ENCODE assay signal across 8 cellular contexts in genomic region chr12:8179989-8180585, GRCh38. TPM values are rescaled to one million over a fixed set of nuclear protein-coding genes. Genes with fewer than 3 reads are reported as not detected.
DNase-seq lines count a peak whose midpoint lies in the region; ATAC-seq and TF ChIP-seq lines count a peak whose summit lies in the region.
"Not testable (repeated sequence)": the region's sequence is repeated elsewhere in the genome, so short reads cannot be mapped to it uniquely, and the experiment has no call there.

No MANE protein-coding gene starts in this region.

- H3K4me3 ChIP-seq in CD8-positive, alpha-beta memory T cell (ENCODE audit: low read length) = peak overlapping the region; percentile 50
- H3K4me3 ChIP-seq in heart left ventricle (peak overlapping the region; percentile 64 to 95 (median 84)), neuronal stem cell (ENCODE audit: low read length in 2 of 2) (peak overlapping the region; percentile 52 to 78)

- TF ChIP-seq CTCF in heart left ventricle (IDR thresholded peaks at IDR 0.05) = peak; percentile 66 to 91 (median 76)

- H3K9me3 Mint-ChIP-seq in CD8-positive, alpha-beta memory T cell = not testable (repeated sequence)

- H3K27ac ChIP-seq in CD8-positive, alpha-beta memory T cell (ENCODE audit: low read depth, low read length) = peak overlapping the region; percentile 61
- peak overlapping the region in 11 of 12 donors; percentile 66 to 89 (median 81) for H3K27ac ChIP-seq in heart left ventricle
- not testable (repeated sequence) for H3K27ac ChIP-seq in neuronal stem cell (replicated peaks; ENCODE audit: low read length)

- H3K79me1 ChIP-seq in neuronal stem cell (ENCODE audit: low read depth, low read length) = not testable (repeated sequence)

- peak; percentile 49 to 90 (median 84) for DNase-seq in CD8-positive, alpha-beta memory T cell
- DNase-seq in HK-2 (ENCODE audit: unreplicated experiment) = peak; percentile 71
- DNase-seq in NCI-H510A treated with DMSO at 0.1 percent for 48 hours (lab: John Stamatoyannopoulos, UW) = peak; percentile 20
- DNase-seq in activated CD4-positive, CD25-positive, alpha-beta regulatory T cell (lab: John Stamatoyannopoulos, UW) = peak; percentile 25 to 44 (median 34)
- DNase-seq in astrocyte of the hippocampus (ENCODE audit: low read depth, low spot score) = peak; percentile 81
- DNase-seq in heart left ventricle = peak; percentile 58 to 91 (median 82)
- peak; percentile 42 for DNase-seq in neuronal stem cell (ENCODE audit: low spot score)
- peak; percentile 21 for DNase-seq in stimulated activated CD8-positive, alpha-beta memory T cell treated with anti-CD3 and anti-CD28 coated beads, Interleukin-7, amount 100 ng/mL, for 24 hours (ENCODE audit: low read depth)

- POLR2A ChIA-PET in CD8-positive, alpha-beta memory T cell (lab: Charles Lee) = not testable (repeated sequence)

- H3K27me3 ChIP-seq in CD8-positive, alpha-beta memory T cell (ENCODE audit: insufficient read depth, low read length, poor library complexity, severe bottlenecking); heart left ventricle; neuronal stem cell (ENCODE audit: control insufficient read depth in 3 of 3, insufficient read depth in 3 of 3, low read depth in 1 of 3, low read length in 3 of 3): not testable (repeated sequence)

- H3K14ac ChIP-seq in neuronal stem cell (ENCODE audit: low read length) = not testable (repeated sequence)

- intact Hi-C loops in heart left ventricle (cut with DNase I) = loop anchor here in 3 of 10 donors (2.0 to 10.0 kb wide), 4 partner anchors 55 to 73 kb away; no protein-coding TSS in a partner anchor

- H3K9ac ChIP-seq in neuronal stem cell (ENCODE audit: low read depth, low read length, poor library complexity) = not testable (repeated sequence)

- peak in 1 of 2 donors; percentile 40 for TF ChIP-seq POLR2A in heart left ventricle (IDR thresholded peaks at IDR 0.05)

- peak overlapping the region; percentile 93 for H2AFZ ChIP-seq in neuronal stem cell (ENCODE audit: low read length)

- not testable (repeated sequence) for H3K36me3 ChIP-seq in CD8-positive, alpha-beta memory T cell (ENCODE audit: insufficient read depth, low read length); heart left ventricle; neuronal stem cell (replicated peaks in 1 of 2; ENCODE audit: control insufficient read depth in 2 of 2, insufficient read depth in 2 of 2, low read length in 2 of 2)

- not testable (repeated sequence) for H2BK12ac ChIP-seq in neuronal stem cell (ENCODE audit: low read length)

- H3K36me3 Mint-ChIP-seq in CD8-positive, alpha-beta memory T cell = not testable (repeated sequence)

- H3K18ac ChIP-seq in neuronal stem cell (ENCODE audit: low read length) = not testable (repeated sequence)

- H3K4ac ChIP-seq in neuronal stem cell (ENCODE audit: low read length) = not testable (repeated sequence)

- not testable (repeated sequence) for H2BK15ac ChIP-seq in neuronal stem cell (ENCODE audit: low read length)

- H3K27me3 Mint-ChIP-seq in CD8-positive, alpha-beta memory T cell = not testable (repeated sequence)

- peak overlapping the region; percentile 77 to 93 (median 82) for H3K4me3 Mint-ChIP-seq in CD8-positive, alpha-beta memory T cell

- not testable (repeated sequence) for H4K91ac ChIP-seq in neuronal stem cell (ENCODE audit: low read depth, low read length, poor library complexity)

- H2BK120ac ChIP-seq in neuronal stem cell (ENCODE audit: low read depth, low read length) = not testable (repeated sequence)

- H3K27ac Mint-ChIP-seq in CD8-positive, alpha-beta memory T cell = peak overlapping the region; percentile 25 to 88 (median 68)

- not testable (repeated sequence) for ATAC-seq in heart left ventricle

- CTCF ChIA-PET in CD8-positive, alpha-beta memory T cell (lab: Charles Lee) = not testable (repeated sequence)

- H3K23ac ChIP-seq in neuronal stem cell (ENCODE audit: low read depth, low read length, poor library complexity) = not testable (repeated sequence)

- H3K4me1 ChIP-seq in CD8-positive, alpha-beta memory T cell (ENCODE audit: insufficient read depth, low read length); heart left ventricle; neuronal stem cell (ENCODE audit: control insufficient read depth in 2 of 2, insufficient read depth in 1 of 2, low read depth in 1 of 2, low read length in 2 of 2): not testable (repeated sequence)

- H3K4me1 Mint-ChIP-seq in CD8-positive, alpha-beta memory T cell = peaks cover 11 to 18% (median 17%) of the 10 kb centered on the region in 3 donors

- 0 to 1% (median 1%) methylated on average over 18 to 41 of the region's 43 CpGs for WGBS in heart left ventricle, 4 donors
- no CpG with 5 or more reads among the region's 43 CpGs for WGBS in neuronal stem cell (ENCODE audit: extremely low coverage in 2 of 2, insufficient read length in 2 of 2, insufficient replicate concordance in 1 of 2), 2 donors

- peak overlapping the region; percentile 17 for H4K8ac ChIP-seq in neuronal stem cell (ENCODE audit: low read depth, low read length)

- H3K4me2 ChIP-seq in neuronal stem cell (ENCODE audit: insufficient read depth, low read length, poor library complexity, severe bottlenecking) = peak overlapping the region; percentile 45

- H3K9me3 ChIP-seq in CD8-positive, alpha-beta memory T cell (ENCODE audit: low read length); heart left ventricle; neuronal stem cell (replicated peaks in 1 of 2; ENCODE audit: control insufficient read depth in 2 of 2, insufficient read depth in 1 of 2, low read depth in 1 of 2, low read length in 2 of 2): not testable (repeated sequence)

- H2BK5ac ChIP-seq in neuronal stem cell (ENCODE audit: low read length) = not testable (repeated sequence)

- H2AK5ac ChIP-seq in neuronal stem cell (ENCODE audit: low read depth, low read length) = not testable (repeated sequence)

RNA-seq across cellular contexts. Expression of gene ZNF705A, which starts 23.3 kb away (rescaled TPM):
- under 1 TPM in 1 of 2 experiments, not detected in 1; 0.07 TPM for total RNA-seq in CD8-positive, alpha-beta memory T cell
- polyA plus RNA-seq in CD8-positive, alpha-beta memory T cell = not detected
- total RNA-seq in heart left ventricle = under 1 TPM in 1 of 9 donors, not detected in 8; 0.23 TPM
- not detected for polyA plus RNA-seq in heart left ventricle
- not detected for polyA plus RNA-seq in neuronal stem cell (2013, experiment 1 of 2)
- not detected for polyA plus RNA-seq in neuronal stem cell (2013, experiment 2 of 2)

RNA-seq across cellular contexts. Expression of gene FAM90A1, which starts 47.3 kb away (rescaled TPM):
- total RNA-seq in CD8-positive, alpha-beta memory T cell = not detected
- polyA plus RNA-seq in CD8-positive, alpha-beta memory T cell = 0.12 TPM
- under 1 TPM in 5 of 9 donors, not detected in 4; 0.09 to 0.20 (median 0.16) TPM for total RNA-seq in heart left ventricle
- polyA plus RNA-seq in heart left ventricle = under 1 TPM; 0.03 to 0.19 TPM
- 0.29 TPM for polyA plus RNA-seq in neuronal stem cell (2013, experiment 1 of 2)
- polyA plus RNA-seq in neuronal stem cell (2013, experiment 2 of 2) = 0.30 TPM

RNA-seq across cellular contexts. Expression of gene CLEC4A, which starts 56.7 kb away (rescaled TPM):
- total RNA-seq in CD8-positive, alpha-beta memory T cell = 1 to 10 TPM in 1 of 2 experiments, under 1 TPM in 1; 0.42 to 1.1 TPM
- 0.66 TPM for polyA plus RNA-seq in CD8-positive, alpha-beta memory T cell
- total RNA-seq in heart left ventricle = 1 to 10 TPM in 2 of 9 donors, under 1 TPM in 3, not detected in 4; 0.37 to 7.5 (median 0.62) TPM
- under 1 TPM; 0.47 to 0.57 TPM for polyA plus RNA-seq in heart left ventricle
- polyA plus RNA-seq in neuronal stem cell (2013, experiment 1 of 2) = 0.17 TPM
- polyA plus RNA-seq in neuronal stem cell (2013, experiment 2 of 2) = 0.22 TPM

Comparison
In these comparisons a context has a peak if more than half of its experiments do, and no peak if none do; other contexts are left out.
1. DNase-seq: peak in every context shown above with its lines; median percentile 84 in CD8-positive, alpha-beta memory T cell; 82 in heart left ventricle; 81 in astrocyte of the hippocampus; 71 in HK-2; 42 in neuronal stem cell; 34 in activated CD4-positive, CD25-positive, alpha-beta regulatory T cell; 21 in stimulated activated CD8-positive, alpha-beta memory T cell treated with anti-CD3 and anti-CD28 coated beads, Interleukin-7, amount 100 ng/mL, for 24 hours; 20 in NCI-H510A treated with DMSO at 0.1 percent for 48 hours.